16 cellular contexts compared by ENCODE assay signal in the genomic region with DNA sequence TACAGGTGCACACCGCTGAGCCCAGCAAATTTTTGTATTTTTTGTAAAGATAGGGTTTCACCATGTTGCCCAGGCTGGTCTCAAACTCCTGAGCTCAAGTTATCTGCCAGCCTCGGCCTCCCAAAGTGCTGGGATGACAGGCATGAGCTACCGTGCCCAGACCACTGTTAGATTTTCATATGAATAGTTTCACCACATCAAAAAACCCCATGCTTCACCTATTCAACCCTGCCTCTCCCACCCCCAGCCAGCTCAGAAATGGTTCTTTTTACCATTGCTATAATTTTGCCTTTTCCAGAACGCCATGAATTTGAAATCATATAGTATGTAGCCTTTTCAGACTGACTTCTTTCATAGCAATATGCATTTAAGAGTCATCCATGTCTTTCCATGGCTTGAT. TPM values are rescaled to one million over a fixed set of nuclear protein-coding genes. Genes with fewer than 3 reads are reported as not detected.
A peak's percentile ranks its signal among the peaks of the same experiment; 100 is the strongest.
DNase-seq lines count a peak whose midpoint lies in the region; ATAC-seq and TF ChIP-seq lines count a peak whose summit lies in the region.
"Had no signal": no experiment of that assay in that cellular context is flagged by ENCODE, and none has a peak within 500 bp of the region (broad histone marks: within the 10 kb centered on the region; RNA-seq: fewer than 3 reads in every experiment).

No MANE protein-coding gene starts in this region.

- no peak overlapping the region for H3K27ac ChIP-seq in upper lobe of right lung
- H3K27ac ChIP-seq: 22Rv1, A549, C4-2B had no signal

- intact Hi-C loops in activated CD4-positive, alpha-beta T cell treated with anti-CD3 and anti-CD28 coated beads for 36 hours (cut with DNase I, micrococcal nuclease) = loop anchor here in 1 of 2 experiments (5.0 kb wide), 1 partner anchor 60 kb away; a partner anchor contains a TSS
- intact Hi-C loops in upper lobe of right lung (cut with DNase I) = no loop called here

- TF ChIP-seq CTCF in upper lobe of right lung (IDR thresholded peaks at IDR 0.05) = no peak

- peaks cover 13% of the 10 kb centered on the region for H3K9me3 Mint-ChIP-seq in activated CD4-positive, alpha-beta T cell treated with anti-CD3 and anti-CD28 coated beads for 36 hours (ENCODE audit: low read depth)
- peaks cover 24% of the 10 kb centered on the region for H3K9me3 Mint-ChIP-seq in activated CD4-positive, alpha-beta T cell treated with anti-CD3 and anti-CD28 coated beads, Interleukin-2, amount 10 ng/mL, durations not matched to agents 7 days and 5 days
- peaks cover 10 to 13% of the 10 kb centered on the region in 2 donors for H3K9me3 Mint-ChIP-seq in activated T-cell treated with anti-CD3 and anti-CD28 coated beads, Interleukin-2, amount 50 U/mL, for 72 hours
- H3K9me3 Mint-ChIP-seq in stimulated activated naive CD8-positive, alpha-beta T cell treated with anti-CD3 and anti-CD28 coated beads, Interleukin-15, amount 100 ng/mL, for 72 hours = peaks cover 13 to 16% of the 10 kb centered on the region in 2 donors

- peaks cover 22% of the 10 kb centered on the region for H3K36me3 ChIP-seq in upper lobe of right lung

- no peaks in the 10 kb centered on the region for H3K4me1 ChIP-seq in upper lobe of right lung
- H3K4me1 ChIP-seq: A549, Caco-2 had no signal

- POLR2A ChIA-PET in activated CD4-positive, alpha-beta T cell treated with anti-CD3 and anti-CD28 coated beads for 36 hours (lab: Charles Lee) = no interaction called here
- POLR2A ChIA-PET in activated CD4-positive, alpha-beta T cell treated with anti-CD3 and anti-CD28 coated beads, Interleukin-2, amount 10 ng/mL, durations not matched to agents 7 days and 5 days (lab: Charles Lee) = no interaction called here

- H3K4me3 ChIP-seq in upper lobe of right lung = no peak overlapping the region
- H3K4me3 ChIP-seq: A549, GM23338 had no signal

- H3K9me3 ChIP-seq in upper lobe of right lung = no peaks in the 10 kb centered on the region

- peak; percentile 12 for ATAC-seq in activated CD4-positive, alpha-beta T cell treated with anti-CD3 and anti-CD28 coated beads for 36 hours
- ATAC-seq in activated T-cell treated with anti-CD3 and anti-CD28 coated beads, Interleukin-2, amount 50 U/mL, for 72 hours (replicated peaks in 1 of 2) = peak; percentile 60 to 69
- peak; percentile 72 for ATAC-seq in stimulated activated naive CD8-positive, alpha-beta T cell treated with anti-CD3 and anti-CD28 coated beads, Interleukin-15, amount 100 ng/mL, for 72 hours
- no peak for ATAC-seq in stimulated activated naive CD8-positive, alpha-beta T cell treated with anti-CD3 and anti-CD28 coated beads, Interleukin-15, Interleukin-2, amounts not matched to agents 100 U/mL and 50 U/mL, for 24 hours
- ATAC-seq in upper lobe of right lung (no peak), esophagus mucosa (no peak)
- ATAC-seq: A549, GM23338 had no signal

- H3K27ac Mint-ChIP-seq in activated CD4-positive, alpha-beta T cell treated with anti-CD3 and anti-CD28 coated beads for 36 hours = no peak overlapping the region
- no peak overlapping the region for H3K27ac Mint-ChIP-seq in activated CD4-positive, alpha-beta T cell treated with anti-CD3 and anti-CD28 coated beads, Interleukin-2, amount 10 ng/mL, durations not matched to agents 7 days and 5 days
- peak overlapping the region; percentile 3 for H3K27ac Mint-ChIP-seq in activated T-cell treated with anti-CD3 and anti-CD28 coated beads, Interleukin-2, amount 50 U/mL, for 72 hours
- H3K27ac Mint-ChIP-seq in stimulated activated naive CD8-positive, alpha-beta T cell treated with anti-CD3 and anti-CD28 coated beads, Interleukin-15, amount 100 ng/mL, for 72 hours = no peak overlapping the region
- H3K27ac Mint-ChIP-seq: CD4-positive, alpha-beta T cell; GM23338 had no signal

- H3K4me3 Mint-ChIP-seq in activated CD4-positive, alpha-beta T cell treated with anti-CD3 and anti-CD28 coated beads for 36 hours = no peak overlapping the region
- H3K4me3 Mint-ChIP-seq in activated CD4-positive, alpha-beta T cell treated with anti-CD3 and anti-CD28 coated beads, Interleukin-2, amount 10 ng/mL, durations not matched to agents 7 days and 5 days = no peak overlapping the region
- H3K4me3 Mint-ChIP-seq in activated T-cell treated with anti-CD3 and anti-CD28 coated beads, Interleukin-2, amount 50 U/mL, for 72 hours = no peak overlapping the region
- H3K4me3 Mint-ChIP-seq in stimulated activated naive CD8-positive, alpha-beta T cell treated with anti-CD3 and anti-CD28 coated beads, Interleukin-15, amount 100 ng/mL, for 72 hours = no peak overlapping the region
- H3K4me3 Mint-ChIP-seq: CD4-positive, alpha-beta T cell; GM23338 had no signal

- DNase-seq in activated CD4-positive, alpha-beta T cell treated with anti-CD3 and anti-CD28 coated beads for 36 hours = peak; percentile 19
- DNase-seq in activated CD4-positive, alpha-beta T cell treated with anti-CD3 and anti-CD28 coated beads, Interleukin-2, amount 10 ng/mL, durations not matched to agents 7 days and 5 days = no peak
- peak; percentile 16 to 47 for DNase-seq in activated T-cell treated with anti-CD3 and anti-CD28 coated beads, Interleukin-2, amount 50 U/mL, for 72 hours
- DNase-seq in activated T-cell treated with anti-CD3 and anti-CD28 coated beads, Interleukin-2, amount 50 U/mL, for 1 hour = no peak
- DNase-seq in stimulated activated naive CD8-positive, alpha-beta T cell treated with anti-CD3 and anti-CD28 coated beads, Interleukin-15, amount 100 ng/mL, for 72 hours = peak in 1 of 2 donors; percentile 24
- no peak for DNase-seq in stimulated activated naive CD8-positive, alpha-beta T cell treated with anti-CD3 and anti-CD28 coated beads, Interleukin-15, Interleukin-2, amounts not matched to agents 100 U/mL and 50 U/mL, for 24 hours
- DNase-seq in upper lobe of right lung = peak; percentile 11
- DNase-seq: AML-193; Caco-2; CD4-positive, alpha-beta T cell; HCEC 1CT had no signal

- H3K27me3 ChIP-seq in upper lobe of right lung = no peaks in the 10 kb centered on the region

- CTCF ChIA-PET in activated CD4-positive, alpha-beta T cell treated with anti-CD3 and anti-CD28 coated beads for 36 hours (lab: Charles Lee) = no interaction called here
- CTCF ChIA-PET in activated CD4-positive, alpha-beta T cell treated with anti-CD3 and anti-CD28 coated beads, Interleukin-2, amount 10 ng/mL, durations not matched to agents 7 days and 5 days (lab: Charles Lee) = no interaction called here

- H3K27me3 Mint-ChIP-seq in activated CD4-positive, alpha-beta T cell treated with anti-CD3 and anti-CD28 coated beads for 36 hours = no peaks in the 10 kb centered on the region
- H3K27me3 Mint-ChIP-seq in activated CD4-positive, alpha-beta T cell treated with anti-CD3 and anti-CD28 coated beads, Interleukin-2, amount 10 ng/mL, durations not matched to agents 7 days and 5 days = no peaks in the 10 kb centered on the region
- no peaks in the 10 kb centered on the region for H3K27me3 Mint-ChIP-seq in activated T-cell treated with anti-CD3 and anti-CD28 coated beads, Interleukin-2, amount 50 U/mL, for 72 hours (ENCODE audit: low read depth)
- no peaks in the 10 kb centered on the region for H3K27me3 Mint-ChIP-seq in stimulated activated naive CD8-positive, alpha-beta T cell treated with anti-CD3 and anti-CD28 coated beads, Interleukin-15, amount 100 ng/mL, for 72 hours
- H3K27me3 Mint-ChIP-seq: CD4-positive, alpha-beta T cell had no signal

- peaks cover 4% of the 10 kb centered on the region for H3K4me1 Mint-ChIP-seq in activated CD4-positive, alpha-beta T cell treated with anti-CD3 and anti-CD28 coated beads for 36 hours
- peaks cover 6% of the 10 kb centered on the region for H3K4me1 Mint-ChIP-seq in activated CD4-positive, alpha-beta T cell treated with anti-CD3 and anti-CD28 coated beads, Interleukin-2, amount 10 ng/mL, durations not matched to agents 7 days and 5 days
- H3K4me1 Mint-ChIP-seq in activated T-cell treated with anti-CD3 and anti-CD28 coated beads, Interleukin-2, amount 50 U/mL, for 72 hours (ENCODE audit: low read depth) = peaks cover 20% of the 10 kb centered on the region
- H3K4me1 Mint-ChIP-seq in stimulated activated naive CD8-positive, alpha-beta T cell treated with anti-CD3 and anti-CD28 coated beads, Interleukin-15, amount 100 ng/mL, for 72 hours = no peaks in the 10 kb centered on the region
- H3K4me1 Mint-ChIP-seq: GM23338 had no signal

- H3K36me3 Mint-ChIP-seq in activated CD4-positive, alpha-beta T cell treated with anti-CD3 and anti-CD28 coated beads for 36 hours (ENCODE audit: low read depth) = peaks cover 49% of the 10 kb centered on the region
- peaks cover 57% of the 10 kb centered on the region for H3K36me3 Mint-ChIP-seq in activated CD4-positive, alpha-beta T cell treated with anti-CD3 and anti-CD28 coated beads, Interleukin-2, amount 10 ng/mL, durations not matched to agents 7 days and 5 days (ENCODE audit: low read depth)
- peaks cover 25 to 33% of the 10 kb centered on the region in 2 donors for H3K36me3 Mint-ChIP-seq in activated T-cell treated with anti-CD3 and anti-CD28 coated beads, Interleukin-2, amount 50 U/mL, for 72 hours (ENCODE audit: insufficient read depth in 2 of 2)

RNA-seq across cellular contexts. Expression of a gene that starts 37.9 kb away (rescaled TPM):
- 1 to 10 TPM; 8.1 to 8.8 TPM for total RNA-seq in activated CD4-positive, alpha-beta T cell treated with anti-CD3 and anti-CD28 coated beads for 36 hours
- 10 to 100 TPM in 1 of 2 experiments, 1 to 10 TPM in 1; 9.2 to 10.8 TPM for total RNA-seq in activated CD4-positive, alpha-beta T cell treated with anti-CD3 and anti-CD28 coated beads, Interleukin-2, amount 10 ng/mL, durations not matched to agents 7 days and 5 days
- 10 to 100 TPM; 13.1 to 14.9 TPM for total RNA-seq in activated T-cell treated with anti-CD3 and anti-CD28 coated beads, Interleukin-2, amount 50 U/mL, for 72 hours
- 9.0 TPM for total RNA-seq in upper lobe of right lung
- total RNA-seq in esophagus mucosa = 3.1 TPM

RNA-seq across cellular contexts. Expression of a gene that starts 50.9 kb away (rescaled TPM):
- total RNA-seq in activated CD4-positive, alpha-beta T cell treated with anti-CD3 and anti-CD28 coated beads for 36 hours = not detected
- not detected for total RNA-seq in activated CD4-positive, alpha-beta T cell treated with anti-CD3 and anti-CD28 coated beads, Interleukin-2, amount 10 ng/mL, durations not matched to agents 7 days and 5 days
- not detected for total RNA-seq in activated T-cell treated with anti-CD3 and anti-CD28 coated beads, Interleukin-2, amount 50 U/mL, for 72 hours
- total RNA-seq in upper lobe of right lung (not detected), esophagus mucosa (0.04 TPM)
- total RNA-seq: Caco-2; CD4-positive, alpha-beta T cell; GM23338 had no signal

RNA-seq across cellular contexts. Expression of a gene that starts 55.6 kb away (rescaled TPM):
- total RNA-seq in activated CD4-positive, alpha-beta T cell treated with anti-CD3 and anti-CD28 coated beads for 36 hours = 1 to 10 TPM; 5.2 to 5.8 TPM
- 10 to 100 TPM; 11.4 to 12.5 TPM for total RNA-seq in activated CD4-positive, alpha-beta T cell treated with anti-CD3 and anti-CD28 coated beads, Interleukin-2, amount 10 ng/mL, durations not matched to agents 7 days and 5 days
- 10 to 100 TPM; 10.1 to 16.5 TPM for total RNA-seq in activated T-cell treated with anti-CD3 and anti-CD28 coated beads, Interleukin-2, amount 50 U/mL, for 72 hours
- total RNA-seq in upper lobe of right lung (26.3 TPM), esophagus mucosa (11.2 TPM)

Comparison
In these comparisons a context has a peak if more than half of its experiments do, and no peak if none do; other contexts are left out.
1. ATAC-seq: peak in activated CD4-positive, alpha-beta T cell treated with anti-CD3 and anti-CD28 coated beads for 36 hours (single experiment), activated T-cell treated with anti-CD3 and anti-CD28 coated beads, Interleukin-2, amount 50 U/mL, for 72 hours (2 of 2) and stimulated activated naive CD8-positive, alpha-beta T cell treated with anti-CD3 and anti-CD28 coated beads, Interleukin-15, amount 100 ng/mL, for 72 hours (single experiment); none in stimulated activated naive CD8-positive, alpha-beta T cell treated with anti-CD3 and anti-CD28 coated beads, Interleukin-15, Interleukin-2, amounts not matched to agents 100 U/mL and 50 U/mL, for 24 hours (single experiment), upper lobe of right lung (single experiment) and esophagus mucosa (single experiment).
2. DNase-seq: peak in activated CD4-positive, alpha-beta T cell treated with anti-CD3 and anti-CD28 coated beads for 36 hours (single experiment), activated T-cell treated with anti-CD3 and anti-CD28 coated beads, Interleukin-2, amount 50 U/mL, for 72 hours (2 of 2) and upper lobe of right lung (single experiment); none in activated CD4-positive, alpha-beta T cell treated with anti-CD3 and anti-CD28 coated beads, Interleukin-2, amount 10 ng/mL, durations not matched to agents 7 days and 5 days (single experiment), activated T-cell treated with anti-CD3 and anti-CD28 coated beads, Interleukin-2, amount 50 U/mL, for 1 hour (single experiment) and stimulated activated naive CD8-positive, alpha-beta T cell treated with anti-CD3 and anti-CD28 coated beads, Interleukin-15, Interleukin-2, amounts not matched to agents 100 U/mL and 50 U/mL, for 24 hours (single experiment).